In the genomic region with DNA sequence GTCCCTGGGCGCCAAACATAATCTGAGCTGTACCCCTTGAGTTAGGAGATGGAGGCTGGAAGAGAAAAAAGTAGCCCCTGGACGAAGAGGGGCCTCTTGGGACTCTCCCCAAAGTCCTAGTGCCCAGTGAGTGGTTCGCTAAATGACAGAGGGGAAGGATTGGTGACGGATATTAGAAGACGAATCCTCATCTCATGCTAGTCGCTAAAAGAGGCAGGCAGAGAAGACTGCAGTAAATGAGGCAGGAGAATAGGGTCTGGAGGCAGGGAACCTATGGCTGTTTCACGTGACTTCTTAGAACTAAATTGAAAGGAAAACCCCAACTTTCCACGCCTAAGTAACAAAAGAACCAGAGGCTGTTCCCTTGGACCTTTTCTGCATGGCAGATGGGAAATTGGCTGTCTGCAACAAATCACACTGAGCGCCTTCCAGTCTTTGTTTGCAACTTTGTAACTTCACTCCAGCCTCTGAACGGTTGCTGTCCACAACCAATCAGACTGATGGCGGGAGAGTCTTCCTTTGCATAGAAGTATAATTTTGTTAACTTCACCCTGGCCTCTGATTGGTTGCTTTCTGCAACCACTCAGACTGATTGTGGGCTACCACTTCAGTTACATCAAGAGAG, we compare ENCODE assay signal across 8 cellular contexts. TPM values are rescaled to one million over a fixed set of nuclear protein-coding genes. Genes with fewer than 3 reads are reported as not detected.
DNase-seq lines count a peak whose midpoint lies in the region; ATAC-seq and TF ChIP-seq lines count a peak whose summit lies in the region.

No MANE protein-coding gene starts in this region.

- H3K79me2 ChIP-seq in DND-41 (ENCODE audit: insufficient read depth, low read length): peaks cover 43% of the 10 kb centered on the region
- H3K79me2 ChIP-seq in KMS-11 (ENCODE audit: insufficient read depth, low read depth): peaks cover 41% of the 10 kb centered on the region

- H3K18ac ChIP-seq in neuronal stem cell (ENCODE audit: low read length): peak overlapping the region; percentile 15

- H2BK12ac ChIP-seq in neuronal stem cell (ENCODE audit: low read length): no peak overlapping the region

- H3K4me1 ChIP-seq in DND-41 (ENCODE audit: insufficient read depth, low read length) (peaks cover 45% of the 10 kb centered on the region), KMS-11 (ENCODE audit: low read depth, poor library complexity, severe bottlenecking) (peaks cover 19% of the 10 kb centered on the region), neuronal stem cell (ENCODE audit: control insufficient read depth in 2 of 2, insufficient read depth in 1 of 2, low read depth in 1 of 2, low read length in 2 of 2) (peaks cover 8% of the 10 kb centered on the region in 2 donors)

- peak overlapping the region; percentile 85 for H2BK5ac ChIP-seq in neuronal stem cell (ENCODE audit: low read length)

- peak overlapping the region; percentile 83 for H2BK15ac ChIP-seq in neuronal stem cell (ENCODE audit: low read length)

- H3K4me2 ChIP-seq in DND-41 (ENCODE audit: insufficient read depth, low read length) (peak overlapping the region; percentile 75), KMS-11 (peak overlapping the region; percentile 94), neuronal stem cell (ENCODE audit: insufficient read depth, low read length, poor library complexity, severe bottlenecking) (no peak overlapping the region)

- H3K4me3 ChIP-seq in DND-41 (ENCODE audit: low read depth in 1 of 2, low read length in 2 of 2) (peak overlapping the region; percentile 46 to 60; a peak in 3 of 4 replicates), KMS-11 (IDR thresholded peaks at IDR 0.05; ENCODE audit: insufficient read depth, low read depth, low read length) (no peak overlapping the region), neuronal stem cell (ENCODE audit: low read length in 2 of 2) (peak overlapping the region in 1 of 2 donors; percentile 67)

- TF ChIP-seq CTCF in DND-41 (IDR thresholded peaks at IDR 0.05; ENCODE audit: borderline replicate concordance, extremely low read depth, low read length, poor library complexity, severe bottlenecking) (no peak), KMS-11 (conservative IDR thresholded peaks at IDR 0.05; ENCODE audit: low read depth, low read length) (peak; percentile 20)

- H3K36me3 ChIP-seq in DND-41 (ENCODE audit: insufficient read depth, low read length): peaks cover 35% of the 10 kb centered on the region
- no peaks in the 10 kb centered on the region for H3K36me3 ChIP-seq in KMS-11 (ENCODE audit: insufficient read depth)
- H3K36me3 ChIP-seq in neuronal stem cell (replicated peaks in 1 of 2; ENCODE audit: control insufficient read depth in 2 of 2, insufficient read depth in 2 of 2, low read length in 2 of 2): peaks cover 2 to 31% of the 10 kb centered on the region in 2 donors

- H2BK120ac ChIP-seq in neuronal stem cell (ENCODE audit: low read depth, low read length): no peak overlapping the region

- ATAC-seq in DND-41 (ENCODE audit: insufficient read depth, low read depth) (no peak), GM18511 (IDR thresholded peaks at IDR 0.05; ENCODE audit: unreplicated experiment) (no peak), HG02610 (IDR thresholded peaks at IDR 0.05; ENCODE audit: unreplicated experiment) (no peak)

- no peak overlapping the region for H2AK5ac ChIP-seq in neuronal stem cell (ENCODE audit: low read depth, low read length)

- no peaks in the 10 kb centered on the region for H3K27me3 ChIP-seq in DND-41 (ENCODE audit: insufficient read depth, low read length, poor library complexity)
- H3K27me3 ChIP-seq in KMS-11 (ENCODE audit: insufficient read depth, low read depth): no peaks in the 10 kb centered on the region
- no peaks in the 10 kb centered on the region for H3K27me3 ChIP-seq in neuronal stem cell (ENCODE audit: control insufficient read depth in 3 of 3, insufficient read depth in 3 of 3, low read depth in 1 of 3, low read length in 3 of 3)

- H3K9me3 ChIP-seq in DND-41 (ENCODE audit: insufficient read depth, low read length, severe bottlenecking): no peaks in the 10 kb centered on the region
- H3K9me3 ChIP-seq in neuronal stem cell (replicated peaks in 1 of 2; ENCODE audit: control insufficient read depth in 2 of 2, insufficient read depth in 1 of 2, low read depth in 1 of 2, low read length in 2 of 2): no peaks in the 10 kb centered on the region

- DNase-seq in DND-41 (peak; percentile 30), caudate nucleus (lab: John Stamatoyannopoulos, UW) (no peak), neuronal stem cell (ENCODE audit: low spot score) (no peak), iPS-NIHi7 (ENCODE audit: extremely low spot score) (no peak), H4 (ENCODE audit: low spot score) (no peak)

- peak overlapping the region; percentile 72 for H3K9ac ChIP-seq in DND-41 (ENCODE audit: low read depth, low read length)
- peak overlapping the region; percentile 99 for H3K9ac ChIP-seq in KMS-11
- H3K9ac ChIP-seq in neuronal stem cell (ENCODE audit: low read depth, low read length, poor library complexity): no peak overlapping the region

- H3K23ac ChIP-seq in neuronal stem cell (ENCODE audit: low read depth, low read length, poor library complexity): no peak overlapping the region

- no peak overlapping the region for H4K91ac ChIP-seq in neuronal stem cell (ENCODE audit: low read depth, low read length, poor library complexity)

- H3K79me1 ChIP-seq in neuronal stem cell (ENCODE audit: low read depth, low read length): peaks cover 3% of the 10 kb centered on the region

- WGBS in neuronal stem cell (ENCODE audit: extremely low coverage in 2 of 2, insufficient read length in 2 of 2, insufficient replicate concordance in 1 of 2), 2 donors: no CpG with 5 or more reads among the region's 11 CpGs

- H3K14ac ChIP-seq in neuronal stem cell (ENCODE audit: low read length): no peak overlapping the region

- peaks cover 8% of the 10 kb centered on the region; the same call in 1 of the 2 replicates for H4K20me1 ChIP-seq in DND-41 (ENCODE audit: insufficient read depth, low read length)
- H4K20me1 ChIP-seq in KMS-11 (ENCODE audit: insufficient read depth): no peaks in the 10 kb centered on the region

- H2AFZ ChIP-seq in DND-41 (ENCODE audit: low read depth, low read length): peak overlapping the region; percentile 99
- H2AFZ ChIP-seq in KMS-11 (ENCODE audit: low read depth): peak overlapping the region; percentile 98
- peak overlapping the region; percentile 99 for H2AFZ ChIP-seq in neuronal stem cell (ENCODE audit: low read length)

- H3K4ac ChIP-seq in neuronal stem cell (ENCODE audit: low read length): no peak overlapping the region

- H3K27ac ChIP-seq in DND-41 (ENCODE audit: low read length): peak overlapping the region; percentile 99
- peak overlapping the region; percentile 92 for H3K27ac ChIP-seq in KMS-11
- H3K27ac ChIP-seq in caudate nucleus (ENCODE audit: low read depth, low read length): peak overlapping the region; percentile 67
- H3K27ac ChIP-seq in neuronal stem cell (replicated peaks; ENCODE audit: low read length): no peak overlapping the region

- H4K8ac ChIP-seq in neuronal stem cell (ENCODE audit: low read depth, low read length): no peak overlapping the region

RNA-seq across cellular contexts. Expression of gene RBL1, which starts 0.7 kb away (rescaled TPM):
- polyA plus RNA-seq in neuronal stem cell (2013, experiment 1 of 2): 5.6 TPM
- 6.1 TPM for polyA plus RNA-seq in neuronal stem cell (2013, experiment 2 of 2)
- total RNA-seq in H4 (2014; rRNA removed; shearing (Covaris generic)): 6.8 and 7.6 TPM in 2 replicates
